22 cellular contexts compared by ENCODE assay signal in genomic region chr5:138538943-138539627, GRCh38. TPM values are rescaled to one million over a fixed set of nuclear protein-coding genes. Genes with fewer than 3 reads are reported as not detected.
DNase-seq lines count a peak whose midpoint lies in the region; ATAC-seq and TF ChIP-seq lines count a peak whose summit lies in the region.
"Had no signal": no experiment of that assay in that cellular context is flagged by ENCODE, and none has a peak within 500 bp of the region (broad histone marks: within the 10 kb centered on the region; RNA-seq: fewer than 3 reads in every experiment).

No MANE protein-coding gene starts in this region.

- H3K79me1 ChIP-seq in IMR-90 (ENCODE audit: low read depth in 1 of 2, low read length in 2 of 2), result peaks cover 7 to 33% of the 10 kb centered on the region in 2 experiments; a peak in 3 of 4 replicates

- ATAC-seq in IMR-90 (ENCODE audit: low read depth), result no peak
- no peak for ATAC-seq in WTC11
- ATAC-seq: esophagus mucosa, gastroesophageal sphincter, HCT116, left cardiac atrium, T-helper 17 cell had no signal

- no peak overlapping the region for H2AK9ac ChIP-seq in IMR-90 (replicated peaks; ENCODE audit: low read depth, low read length, poor library complexity)

- H2AK5ac ChIP-seq in IMR-90 (ENCODE audit: low read depth, low read length), result no peak overlapping the region

- intact Hi-C loops in IMR-90 (cut with micrococcal nuclease), result no loop called here

- H3K4me1 Mint-ChIP-seq in activated T-cell treated with anti-CD3 and anti-CD28 coated beads, Interleukin-2, amount 50 U/mL, for 24 hours (ENCODE audit: low read depth), result peaks cover 63% of the 10 kb centered on the region
- H3K4me1 Mint-ChIP-seq in WTC11 (peaks cover 26% of the 10 kb centered on the region), progenitor cell of endocrine pancreas (ENCODE audit: low read depth) (peaks cover 21% of the 10 kb centered on the region)

- H3K27ac ChIP-seq in IMR-90 (ENCODE audit: insufficient read depth, low read length) (no peak overlapping the region), osteoblast (ENCODE audit: low read depth, low read length) (no peak overlapping the region)
- H3K27ac ChIP-seq: gastroesophageal sphincter, prostate gland had no signal

- H3K36me3 Mint-ChIP-seq in activated T-cell treated with anti-CD3 and anti-CD28 coated beads, Interleukin-2, amount 50 U/mL, for 24 hours (ENCODE audit: low read depth), result peaks cover 88% of the 10 kb centered on the region
- H3K36me3 Mint-ChIP-seq in WTC11 (peaks cover 27% of the 10 kb centered on the region), progenitor cell of endocrine pancreas (ENCODE audit: insufficient read depth) (no peaks in the 10 kb centered on the region)

- H3K18ac ChIP-seq in IMR-90 (ENCODE audit: low read depth, low read length), result no peak overlapping the region

- POLR2A ChIA-PET in IMR-90 (lab: Charles Lee; ENCODE audit: unreplicated experiment) (no interaction called here), WTC11 (lab: Charles Lee) (no interaction called here)

- H3K4me2 ChIP-seq in IMR-90 (ENCODE audit: low read depth, low read length) (no peak overlapping the region), osteoblast (ENCODE audit: insufficient read depth, low read length) (peak overlapping the region; percentile 6)

- dilution Hi-C loops in IMR-90 (cut with HindIII; ENCODE audit: low sequenced_read_pairs, unreplicated experiment), result no loop called here

- CTCF ChIA-PET in IMR-90 (lab: Yijun Ruan, JAX), result interaction anchor here (0.9 kb wide), 1 partner anchor 9 kb away, joined by 4 read pairs; no protein-coding TSS in a partner anchor
- CTCF ChIA-PET in WTC11 (lab: Charles Lee), result no interaction called here

- H4K8ac ChIP-seq in IMR-90 (ENCODE audit: low read depth in 2 of 2, low read length in 2 of 2), result no peak overlapping the region

- H3K9me3 ChIP-seq in IMR-90 (ENCODE audit: control insufficient read depth, insufficient read depth, low read length) (no peaks in the 10 kb centered on the region), osteoblast (ENCODE audit: low read depth, low read length) (no peaks in the 10 kb centered on the region)
- H3K9me3 ChIP-seq: gastroesophageal sphincter, prostate gland had no signal

- no peak overlapping the region for H2BK120ac ChIP-seq in IMR-90 (ENCODE audit: low read depth, low read length)

- H3K27ac Mint-ChIP-seq in activated T-cell treated with anti-CD3 and anti-CD28 coated beads, Interleukin-2, amount 50 U/mL, for 24 hours, result peak overlapping the region; percentile 64
- H3K27ac Mint-ChIP-seq in WTC11, result peak overlapping the region; percentile 19; the same call in 1 of the 2 replicates
- H3K27ac Mint-ChIP-seq in progenitor cell of endocrine pancreas, result no peak overlapping the region
- H3K27ac Mint-ChIP-seq: activated B cell treated with CpG ODN at 0.5 μM for 24 hours; activated T-helper 2 cell treated with anti-CD3 and anti-CD28 coated beads, Interferon-gamma antibody, Interleukin-2, Interleukin-4, amounts not matched to agents 10 μg/mL and 5 μg/mL and 100 μg/mL, durations not matched to agents 14 hours and 24 hours and 36 hours; nephron progenitor cell; T-helper 17 cell had no signal

- no peak for DNase-seq in activated T-cell treated with anti-CD3 and anti-CD28 coated beads, Interleukin-2, amount 50 U/mL, for 24 hours
- no peak for DNase-seq in activated T-cell treated with anti-CD3 and anti-CD28 coated beads, Interleukin-2, amount 50 U/mL, for 48 hours
- no peak for DNase-seq in IMR-90
- DNase-seq in WTC11 (ENCODE audit: low spot score), result no peak
- no peak for DNase-seq in osteoblast (ENCODE audit: insufficient read length, low spot score, missing footprints)
- DNase-seq in NCI-H1436 treated with DMSO at 0.1 percent for 48 hours (lab: John Stamatoyannopoulos, UW), result no peak
- DNase-seq in retina, result no peak
- no peak for DNase-seq in progenitor cell of endocrine pancreas (ENCODE audit: low spot score, unreplicated experiment)
- DNase-seq: activated B cell treated with CpG ODN at 0.5 μM for 24 hours, DMS153, left cardiac atrium, NCI-H1092, NCI-H2107, NCI-H526, nephron progenitor cell, SIG-M5, T-helper 17 cell had no signal

- no peaks in the 10 kb centered on the region for H3K27me3 ChIP-seq in IMR-90 (ENCODE audit: control insufficient read depth, insufficient read depth, low read length)
- no peaks in the 10 kb centered on the region for H3K27me3 ChIP-seq in osteoblast (ENCODE audit: insufficient read depth, low read length)
- H3K27me3 ChIP-seq: gastroesophageal sphincter had no signal

- H3K4ac ChIP-seq in IMR-90 (ENCODE audit: low read depth, low read length), result no peak overlapping the region

- TF ChIP-seq CTCF in IMR-90 (conservative IDR thresholded peaks at IDR 0.05; ENCODE audit: low read depth, low read length) (no peak), WTC11 (IDR thresholded peaks at IDR 0.05) (no peak), osteoblast (IDR thresholded peaks at IDR 0.05; ENCODE audit: extremely low read depth, low read depth, low read length) (no peak), progenitor cell of endocrine pancreas (IDR thresholded peaks at IDR 0.05; ENCODE audit: unreplicated experiment) (no peak)

- peak overlapping the region; percentile 75; the same call in 1 of the 2 replicates for H3K23ac ChIP-seq in IMR-90 (ENCODE audit: low read depth, low read length)

- H4K5ac ChIP-seq in IMR-90 (ENCODE audit: low read depth, low read length), result no peak overlapping the region

- peaks cover 68% of the 10 kb centered on the region for H4K20me1 ChIP-seq in IMR-90 (ENCODE audit: insufficient read depth, low read length)
- H4K20me1 ChIP-seq in osteoblast (ENCODE audit: insufficient read depth, low read length), result peaks cover 57% of the 10 kb centered on the region

- no peak overlapping the region for H4K91ac ChIP-seq in IMR-90 (ENCODE audit: insufficient read depth, low read depth, low read length)

- no peak overlapping the region for H3K56ac ChIP-seq in IMR-90 (ENCODE audit: extremely low read depth, insufficient read depth, low read length)

- peak overlapping the region; percentile 9 for H2BK5ac ChIP-seq in IMR-90 (ENCODE audit: low read depth, low read length, poor library complexity, severe bottlenecking)

- in situ Hi-C loops in IMR-90 (cut with MboI; ENCODE audit: low sequenced_read_pairs), result no loop called here

- peak overlapping the region; percentile 15 for H3K4me3 Mint-ChIP-seq in activated T-cell treated with anti-CD3 and anti-CD28 coated beads, Interleukin-2, amount 50 U/mL, for 24 hours
- H3K4me3 Mint-ChIP-seq in WTC11, result no peak overlapping the region
- H3K4me3 Mint-ChIP-seq in progenitor cell of endocrine pancreas (ENCODE audit: low read depth), result no peak overlapping the region
- H3K4me3 Mint-ChIP-seq: nephron progenitor cell, T-helper 17 cell had no signal

- no peaks in the 10 kb centered on the region; the same call in 1 of the 2 replicates for H3K36me3 ChIP-seq in IMR-90 (ENCODE audit: control insufficient read depth, insufficient read depth, low read length)
- H3K36me3 ChIP-seq in osteoblast (ENCODE audit: insufficient read depth, low read length), result peaks cover 30% of the 10 kb centered on the region
- H3K36me3 ChIP-seq: prostate gland had no signal

- WGBS in IMR-90 (ENCODE audit: extremely low coverage in 2 of 2, insufficient read length in 1 of 2), 2 experiments, result no CpG with 5 or more reads among the region's 2 CpGs

- no peak overlapping the region for H3K4me3 ChIP-seq in IMR-90 (ENCODE audit: insufficient read depth, low read depth, low read length)
- H3K4me3 ChIP-seq in osteoblast (ENCODE audit: insufficient read depth, low read length), result no peak overlapping the region
- H3K4me3 ChIP-seq: gastroesophageal sphincter, prostate gland had no signal

- TF ChIP-seq RAD21 in IMR-90 (IDR thresholded peaks at IDR 0.05; ENCODE audit: low read length), result no peak

- H2BK20ac ChIP-seq in IMR-90 (ENCODE audit: low read depth, low read length), result no peak overlapping the region

- no peaks in the 10 kb centered on the region for H3K27me3 Mint-ChIP-seq in activated T-cell treated with anti-CD3 and anti-CD28 coated beads, Interleukin-2, amount 50 U/mL, for 24 hours
- no peaks in the 10 kb centered on the region for H3K27me3 Mint-ChIP-seq in WTC11 (ENCODE audit: low read depth)
- H3K27me3 Mint-ChIP-seq in progenitor cell of endocrine pancreas, result no peaks in the 10 kb centered on the region
- H3K27me3 Mint-ChIP-seq: activated B cell treated with CpG ODN at 0.5 μM for 24 hours, T-helper 17 cell had no signal

- no peaks in the 10 kb centered on the region for H3K4me1 ChIP-seq in IMR-90 (ENCODE audit: control insufficient read depth, insufficient read depth, low read length)
- H3K4me1 ChIP-seq in osteoblast (ENCODE audit: insufficient read depth, low read length), result peaks cover 19% of the 10 kb centered on the region
- H3K4me1 ChIP-seq: prostate gland had no signal

- H3K79me2 ChIP-seq in osteoblast (ENCODE audit: insufficient read depth, low read length), result peaks cover 90% of the 10 kb centered on the region

- H3K9me3 Mint-ChIP-seq in activated T-cell treated with anti-CD3 and anti-CD28 coated beads, Interleukin-2, amount 50 U/mL, for 24 hours, result no peaks in the 10 kb centered on the region
- no peaks in the 10 kb centered on the region for H3K9me3 Mint-ChIP-seq in WTC11
- no peaks in the 10 kb centered on the region for H3K9me3 Mint-ChIP-seq in progenitor cell of endocrine pancreas (ENCODE audit: low read depth)
- H3K9me3 Mint-ChIP-seq: activated B cell treated with CpG ODN at 0.5 μM for 24 hours; activated T-helper 2 cell treated with anti-CD3 and anti-CD28 coated beads, Interferon-gamma antibody, Interleukin-2, Interleukin-4, amounts not matched to agents 10 μg/mL and 5 μg/mL and 100 μg/mL, durations not matched to agents 14 hours and 24 hours and 36 hours; nephron progenitor cell had no signal

- no peak overlapping the region for H2AFZ ChIP-seq in IMR-90 (replicated peaks; ENCODE audit: low read length, poor library complexity)
- no peak overlapping the region for H2AFZ ChIP-seq in osteoblast (ENCODE audit: low read length)

- TF ChIP-seq POLR2A in IMR-90 (IDR thresholded peaks at IDR 0.05; ENCODE audit: low read depth, low read length), result peak; percentile 13; the same call in 1 of the 2 replicates

- H2BK15ac ChIP-seq in IMR-90 (ENCODE audit: low read depth, low read length), result no peak overlapping the region

- 0 out of 2 replicates have a peak, but pooled peaks cover 2% of the 10 kb centered on the region for H3K9me1 ChIP-seq in IMR-90 (ENCODE audit: insufficient read depth, low read length)

- H3K9ac ChIP-seq in IMR-90 (ENCODE audit: low read depth, low read length), result no peak overlapping the region

- no peak overlapping the region for H3K14ac ChIP-seq in IMR-90 (replicated peaks; ENCODE audit: low read depth, low read length)

- no TSS peak for BruUV-seq in IMR-90 (replicated peaks; lab: Mats Ljungman, UMichigan)

RNA-seq across cellular contexts. Expression of gene ETF1, which starts 4.0 kb away (rescaled TPM):
- 126 and 144 TPM in 2 replicates for total RNA-seq in IMR-90 (2012; rRNA removed)
- polyA plus RNA-seq in IMR-90 (2012; rRNA removed), result 45.4 and 53.2 TPM in 2 replicates
- 12.4 and 13.0 TPM in 2 replicates for polyA plus RNA-seq in IMR-90 (2012; cell fraction: cytosol; rRNA removed)
- 9.0 and 49.9 TPM in 2 replicates for polyA plus RNA-seq in IMR-90 (2012; cell fraction: nucleus; rRNA removed; ENCODE audit: low replicate concordance)
- 110 to 137 TPM (median 115 TPM) in 3 replicates for total RNA-seq in WTC11 (2021)
- 113 and 116 TPM in 2 replicates for total RNA-seq in osteoblast
- total RNA-seq in progenitor cell of endocrine pancreas, result 73.1 and 77.6 TPM in 2 replicates

RNA-seq across cellular contexts. Expression of gene HSPA9, which starts 36.1 kb away (rescaled TPM):
- total RNA-seq in IMR-90 (2012; rRNA removed) (456 and 472 TPM in 2 replicates), WTC11 (2021) (313 to 414 TPM (median 328 TPM) in 3 replicates), osteoblast (499 and 624 TPM in 2 replicates), progenitor cell of endocrine pancreas (174 and 185 TPM in 2 replicates)
- 133 and 157 TPM in 2 replicates for polyA plus RNA-seq in IMR-90 (2012; rRNA removed)
- 118 and 219 TPM in 2 replicates for polyA plus RNA-seq in IMR-90 (2012; cell fraction: cytosol; rRNA removed)
- polyA plus RNA-seq in IMR-90 (2012; cell fraction: nucleus; rRNA removed; ENCODE audit: low replicate concordance), result 169 and 240 TPM in 2 replicates
